ENCODE assay signal across 1 cellular context in genomic region chr15:47542312-47543094, GRCh38.
TF ChIP-seq lines count a peak whose summit lies in the region.

No MANE protein-coding gene starts in this region.

TF ChIP-seq in SK-N-SH, 30 proteins besides CTCF, POLR2A, EP300 and RAD21 (continued from another document):
- TF ChIP-seq PBX3 (IDR thresholded peaks at IDR 0.05) = no peak
- no peak for TF ChIP-seq RXRA (IDR thresholded peaks at IDR 0.05; ENCODE audit: borderline replicate concordance, low read depth)
- TF ChIP-seq RCOR1 (IDR thresholded peaks at IDR 0.05; ENCODE audit: low read length) = peak; percentile 30; the same call in 1 of the 2 replicates
